In the genomic region with DNA sequence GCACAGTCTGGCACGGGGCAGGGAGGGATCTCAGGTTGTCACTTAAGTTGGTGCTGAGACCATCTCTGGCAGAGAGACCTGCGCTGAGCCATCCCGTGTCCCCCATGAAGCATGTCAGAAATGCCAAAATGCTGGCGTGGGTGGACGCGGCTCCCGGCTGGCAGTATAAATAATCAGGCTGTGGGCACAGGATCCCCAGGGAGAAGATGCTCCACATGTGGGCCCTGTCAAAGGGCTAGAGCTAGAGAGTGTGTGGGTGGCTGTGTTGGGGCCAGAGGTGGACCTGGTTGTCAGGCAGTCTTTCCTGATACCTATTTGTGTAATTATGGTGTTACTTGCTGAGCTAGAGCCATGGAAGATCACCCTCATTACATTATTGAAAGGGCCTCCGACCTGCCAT, we compare ENCODE assay signal across 25 cellular contexts.
"Had no signal": no experiment of that assay in that cellular context is flagged by ENCODE, and none has a peak within 500 bp of the region (broad histone marks: within the 10 kb centered on the region; RNA-seq: fewer than 3 reads in every experiment).

No MANE protein-coding gene starts in this region.

- H3K27me3 ChIP-seq: colonic mucosa, gastrocnemius medialis, sigmoid colon, tibial nerve, upper lobe of left lung had no signal

- H3K9ac ChIP-seq: parathyroid adenoma had no signal

- ATAC-seq: esophagus mucosa; gastrocnemius medialis; left colon; mucosa of descending colon; natural killer cell treated with Interleukin-12 subunit alpha and Interleukin-12 subunit beta and Interleukin-15 and Interleukin-18, amount 100 ng/mL, for 72 hours; stimulated activated naive B cell treated with anti-CD40 and anti-IgM and Interleukin-4, amounts not matched to agents 10 μg/mL and 1 μg/mL and 100 μg/mL, for 72 hours had no signal

- H3K9me3 ChIP-seq: colonic mucosa, gastrocnemius medialis, mucosa of descending colon, sigmoid colon, spleen, thoracic aorta, tibial nerve, upper lobe of left lung had no signal

- H2AFZ ChIP-seq: parathyroid adenoma had no signal

- H3K4me3 ChIP-seq: colonic mucosa, gastrocnemius medialis, mucosa of descending colon, sigmoid colon, skin epidermis, spleen, thoracic aorta, tibial nerve, upper lobe of left lung had no signal

- H3K27ac ChIP-seq: colonic mucosa, epithelial cell of prostate, gastrocnemius medialis, parathyroid adenoma, sigmoid colon, skin epidermis, spleen, thoracic aorta, tibial nerve, upper lobe of left lung had no signal

- DNase-seq: colonic mucosa; effector CD8-positive, alpha-beta T cell; endodermal cell; foreskin fibroblast; gastrocnemius medialis; hypothalamus; immature natural killer cell; islet precursor cell; kidney glomerular epithelial cell; left colon; mesenchymal stem cell; mucosa of descending colon; naive B cell; sigmoid colon; spleen; stimulated activated CD4-positive, alpha-beta T cell treated with anti-CD3 and anti-CD28 coated beads, Interleukin-4, amount 100 ng/mL, for 4 hours; stimulated activated naive B cell treated with anti-CD40 and anti-IgM and Interleukin-4, amounts not matched to agents 10 μg/mL and 1 μg/mL and 100 μg/mL, for 72 hours; upper lobe of left lung had no signal

- H3K4me1 ChIP-seq: colonic mucosa, gastrocnemius medialis, parathyroid adenoma had no signal

- H3K36me3 ChIP-seq: colonic mucosa, gastrocnemius medialis, sigmoid colon, spleen, thoracic aorta, tibial nerve had no signal
